Comparison of ENCODE assay signal across 29 cellular contexts in genomic region chr1:37250371-37250770, GRCh38.
"Had no signal": no experiment of that assay in that cellular context is flagged by ENCODE, and none has a peak within 500 bp of the region (broad histone marks: within the 10 kb centered on the region; RNA-seq: fewer than 3 reads in every experiment).

No MANE protein-coding gene starts in this region.

- DNase-seq: activated CD4-positive, alpha-beta memory T cell treated with anti-CD3 and anti-CD28 coated beads for 36 hours; activated CD4-positive, alpha-beta T cell treated with anti-CD3 and anti-CD28 coated beads, Interleukin-2, amount 10 ng/mL, durations not matched to agents 7 days and 5 days; activated CD4-positive, CD25-positive, alpha-beta regulatory T cell; activated CD8-positive, alpha-beta memory T cell treated with anti-CD3 and anti-CD28 coated beads for 24 hours; activated effector memory CD4-positive, alpha-beta T cell treated with anti-CD3 and anti-CD28 coated beads, Interleukin-2, amount 50 U/mL, for 16 hours; activated naive CD4-positive, alpha-beta T cell treated with Interleukin-2 at 50 U/mL for 16 hours; activated naive CD8-positive, alpha-beta T cell treated with anti-CD3 and anti-CD28 coated beads, Interleukin-2, amount 50 U/mL, for 24 hours; activated T-cell treated with anti-CD3 and anti-CD28 coated beads, Interleukin-2, amount 50 U/mL, for 4 hours; amniotic stem cell; body of pancreas; central memory CD4-positive, alpha-beta T cell; MV-4-11; NCI-H1092 treated with DMSO at 0.1 percent for 48 hours; NCI-H1417 treated with DMSO at 0.1 percent for 48 hours; NCI-H1694; NCI-H2029 treated with DMSO at 0.1 percent for 48 hours; NCI-H345; NCI-H510A; NCI-H526 treated with DMSO at 0.1 percent for 48 hours; OCI-M1; Peyer's patch; SHP77 treated with DMSO at 0.1 percent for 48 hours; T-helper 2 cell; T1000 had no signal

- H3K27ac ChIP-seq: ascending aorta, body of pancreas, Peyer's patch, VCaP had no signal

- H3K4me3 ChIP-seq: ascending aorta, body of pancreas, Peyer's patch had no signal

- H3K9me3 ChIP-seq: ascending aorta, body of pancreas, Peyer's patch had no signal

- H3K27me3 ChIP-seq: ascending aorta, body of pancreas, Peyer's patch had no signal

- H3K36me3 ChIP-seq: ascending aorta, Peyer's patch had no signal

- FAIRE-seq: bronchial epithelial cell, TTC549 had no signal

- H3K4me1 ChIP-seq: ascending aorta, body of pancreas, Peyer's patch had no signal

- ATAC-seq: activated naive CD4-positive, alpha-beta T cell treated with anti-CD3 and anti-CD28 coated beads, Interleukin-2, amount 50 U/mL, for 72 hours; activated naive CD8-positive, alpha-beta T cell treated with anti-CD3 and anti-CD28 coated beads, Interleukin-2, amount 50 U/mL, for 24 hours; activated T-cell treated with anti-CD3 and anti-CD28 coated beads, Interleukin-2, amount 50 U/mL, for 4 hours; body of pancreas had no signal
